Comparison of ENCODE assay signal across 16 cellular contexts in the genomic region with DNA sequence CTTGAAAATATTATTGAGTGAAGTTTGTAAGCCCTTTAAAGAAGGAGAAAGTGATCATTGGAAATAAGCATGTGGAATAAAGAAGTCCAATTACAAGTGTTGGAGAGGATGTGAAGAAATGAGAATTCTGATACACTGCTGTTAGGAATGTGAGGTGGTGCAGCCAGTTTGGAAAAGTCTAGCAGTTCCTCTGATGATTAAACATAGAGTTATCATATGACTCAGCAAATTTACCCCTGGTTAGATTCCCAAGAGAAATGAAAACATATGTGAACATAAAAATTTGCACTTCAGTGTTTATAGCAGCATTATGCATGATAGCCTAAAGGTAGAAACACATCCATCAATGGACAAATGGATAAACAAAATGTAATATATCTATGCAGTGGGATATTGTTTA.
A peak's percentile ranks its signal among the peaks of the same experiment; 100 is the strongest.
DNase-seq lines count a peak whose midpoint lies in the region; ATAC-seq and TF ChIP-seq lines count a peak whose summit lies in the region.
"Had no signal": no experiment of that assay in that cellular context is flagged by ENCODE, and none has a peak within 500 bp of the region (broad histone marks: within the 10 kb centered on the region; RNA-seq: fewer than 3 reads in every experiment).

No MANE protein-coding gene starts in this region.

- no peak overlapping the region for H3K27ac ChIP-seq in vagina
- H3K27ac ChIP-seq: C4-2B, dorsolateral prefrontal cortex, sigmoid colon had no signal

- TF ChIP-seq CTCF in chondrocyte (IDR thresholded peaks at IDR 0.05), result no peak
- no peak for TF ChIP-seq CTCF in mesothelial cell of epicardium (IDR thresholded peaks at IDR 0.05; ENCODE audit: unreplicated experiment)
- no peak for TF ChIP-seq CTCF in vagina (IDR thresholded peaks at IDR 0.05)

- peaks cover 2% of the 10 kb centered on the region for H3K36me3 Mint-ChIP-seq in chondrocyte (ENCODE audit: low read depth)
- no peaks in the 10 kb centered on the region for H3K36me3 Mint-ChIP-seq in mesothelial cell of epicardium
- H3K36me3 Mint-ChIP-seq: natural killer cell had no signal

- H3K27me3 ChIP-seq in vagina, result no peaks in the 10 kb centered on the region
- H3K27me3 ChIP-seq: dorsolateral prefrontal cortex, sigmoid colon had no signal

- DNase-seq in EH (ENCODE audit: low read depth) (peak; percentile 91), NCI-H69 (lab: John Stamatoyannopoulos, UW) (peak; percentile 30), chondrocyte (ENCODE audit: low spot score) (no peak), mesothelial cell of epicardium (ENCODE audit: low spot score in 2 of 2, unreplicated experiment in 2 of 2) (no peak), amygdala (lab: John Stamatoyannopoulos, UW) (no peak), vagina (ENCODE audit: extremely low spot score in 2 of 2) (no peak)
- DNase-seq in stimulated activated naive CD8-positive, alpha-beta T cell treated with anti-CD3 and anti-CD28 coated beads, Interleukin-15, amount 100 ng/mL, for 72 hours, result no peak
- DNase-seq: dorsolateral prefrontal cortex, left cardiac atrium, natural killer cell, NCI-H2171, sigmoid colon had no signal

- peaks cover 14% of the 10 kb centered on the region for H3K9me3 Mint-ChIP-seq in chondrocyte (ENCODE audit: low read depth)
- H3K9me3 Mint-ChIP-seq in mesothelial cell of epicardium, result no peaks in the 10 kb centered on the region
- H3K9me3 Mint-ChIP-seq in stimulated activated naive CD8-positive, alpha-beta T cell treated with anti-CD3 and anti-CD28 coated beads, Interleukin-15, amount 100 ng/mL, for 72 hours, result peaks cover 0 to 30% of the 10 kb centered on the region in 2 donors
- H3K9me3 Mint-ChIP-seq: natural killer cell; T-helper 1 cell treated with Interleukin-12 subunit alpha and Interleukin-12 subunit beta and Interleukin-4 antibody, amounts not matched to agents 30 μg/mL and 1 μg/mL, for 36 hours had no signal

- H3K27ac Mint-ChIP-seq in chondrocyte (ENCODE audit: unreplicated experiment) (peak overlapping the region; percentile 64), mesothelial cell of epicardium (peak overlapping the region; percentile 6)
- no peak overlapping the region for H3K27ac Mint-ChIP-seq in stimulated activated naive CD8-positive, alpha-beta T cell treated with anti-CD3 and anti-CD28 coated beads, Interleukin-15, amount 100 ng/mL, for 72 hours
- H3K27ac Mint-ChIP-seq: natural killer cell; T-helper 1 cell treated with Interleukin-12 subunit alpha and Interleukin-12 subunit beta and Interleukin-4 antibody, amounts not matched to agents 30 μg/mL and 1 μg/mL, for 36 hours had no signal

- H3K4me1 Mint-ChIP-seq in chondrocyte (ENCODE audit: low read depth) (peaks cover 65% of the 10 kb centered on the region), mesothelial cell of epicardium (peaks cover 31% of the 10 kb centered on the region)
- H3K4me1 Mint-ChIP-seq in stimulated activated naive CD8-positive, alpha-beta T cell treated with anti-CD3 and anti-CD28 coated beads, Interleukin-15, amount 100 ng/mL, for 72 hours, result peaks cover 27% of the 10 kb centered on the region

- no peak overlapping the region for H3K4me3 ChIP-seq in vagina
- H3K4me3 ChIP-seq: dorsolateral prefrontal cortex, sigmoid colon had no signal

- H3K4me3 Mint-ChIP-seq in chondrocyte (ENCODE audit: unreplicated experiment) (no peak overlapping the region), mesothelial cell of epicardium (no peak overlapping the region)
- H3K4me3 Mint-ChIP-seq in stimulated activated naive CD8-positive, alpha-beta T cell treated with anti-CD3 and anti-CD28 coated beads, Interleukin-15, amount 100 ng/mL, for 72 hours, result no peak overlapping the region
- H3K4me3 Mint-ChIP-seq: natural killer cell; T-helper 1 cell treated with Interleukin-12 subunit alpha and Interleukin-12 subunit beta and Interleukin-4 antibody, amounts not matched to agents 30 μg/mL and 1 μg/mL, for 36 hours had no signal

- ATAC-seq in HG02884 (IDR thresholded peaks at IDR 0.05; ENCODE audit: unreplicated experiment), result no peak
- ATAC-seq in stimulated activated naive CD8-positive, alpha-beta T cell treated with anti-CD3 and anti-CD28 coated beads, Interleukin-15, amount 100 ng/mL, for 72 hours, result no peak
- ATAC-seq: HCT116, natural killer cell had no signal

- no peaks in the 10 kb centered on the region for H3K36me3 ChIP-seq in vagina
- H3K36me3 ChIP-seq: sigmoid colon had no signal

- no peaks in the 10 kb centered on the region for H3K4me1 ChIP-seq in vagina

- intact Hi-C loops in vagina (cut with DNase I), result no loop called here

- no peak for TF ChIP-seq POLR2A in vagina (IDR thresholded peaks at IDR 0.05)

- no peaks in the 10 kb centered on the region for H3K27me3 Mint-ChIP-seq in chondrocyte (ENCODE audit: low read depth)
- no peaks in the 10 kb centered on the region for H3K27me3 Mint-ChIP-seq in mesothelial cell of epicardium (ENCODE audit: low read depth)
- no peaks in the 10 kb centered on the region for H3K27me3 Mint-ChIP-seq in stimulated activated naive CD8-positive, alpha-beta T cell treated with anti-CD3 and anti-CD28 coated beads, Interleukin-15, amount 100 ng/mL, for 72 hours

- no peaks in the 10 kb centered on the region for H3K9me3 ChIP-seq in vagina
- H3K9me3 ChIP-seq: sigmoid colon had no signal

Comparison
In these comparisons a context has a peak if more than half of its experiments do, and no peak if none do; other contexts are left out.
1. DNase-seq: peak in EH (single experiment) and NCI-H69 (single experiment); none in chondrocyte (single experiment), mesothelial cell of epicardium (0 of 2), amygdala (0 of 56), vagina (0 of 2) and stimulated activated naive CD8-positive, alpha-beta T cell treated with anti-CD3 and anti-CD28 coated beads, Interleukin-15, amount 100 ng/mL, for 72 hours (0 of 2).
2. H3K27ac Mint-ChIP-seq: peak in chondrocyte (single experiment) and mesothelial cell of epicardium (single experiment); none in stimulated activated naive CD8-positive, alpha-beta T cell treated with anti-CD3 and anti-CD28 coated beads, Interleukin-15, amount 100 ng/mL, for 72 hours (0 of 2).